20 cellular contexts compared by ENCODE assay signal in the genomic region with DNA sequence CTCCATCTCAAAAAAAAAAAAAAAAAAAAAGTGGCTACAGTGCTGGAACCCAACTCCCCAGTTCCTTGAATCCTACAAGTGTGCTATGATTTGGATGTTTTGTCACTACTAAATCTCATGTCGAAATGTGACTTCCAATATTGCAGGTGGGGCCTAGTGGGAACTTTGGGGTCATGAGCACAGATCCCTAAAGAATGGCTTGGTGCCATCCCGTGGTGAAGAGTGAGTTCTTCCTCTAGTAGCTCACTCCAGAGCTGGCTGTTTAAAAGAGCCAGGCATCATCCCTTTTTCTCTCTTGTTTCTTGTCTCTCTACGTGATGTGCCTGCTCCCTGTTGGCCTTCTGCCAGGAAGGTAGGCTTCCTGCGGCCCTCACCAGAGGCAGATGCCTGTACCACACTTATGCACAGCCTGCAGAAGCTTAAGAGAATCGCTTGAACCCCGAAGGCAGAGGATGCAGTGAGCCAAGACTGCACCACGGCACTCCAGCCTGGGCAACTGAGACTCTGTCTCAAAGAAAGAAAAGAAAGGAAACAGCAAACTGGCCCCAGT. TPM values are rescaled to one million over a fixed set of nuclear protein-coding genes. Genes with fewer than 3 reads are reported as not detected.
A peak's percentile ranks its signal among the peaks of the same experiment; 100 is the strongest.
DNase-seq lines count a peak whose midpoint lies in the region; ATAC-seq and TF ChIP-seq lines count a peak whose summit lies in the region.
"Had no signal": no experiment of that assay in that cellular context is flagged by ENCODE, and none has a peak within 500 bp of the region (broad histone marks: within the 10 kb centered on the region; RNA-seq: fewer than 3 reads in every experiment).

No MANE protein-coding gene starts in this region.

- no peak for TF ChIP-seq CTCF in MCF 10A (IDR thresholded peaks at IDR 0.05; ENCODE audit: unreplicated experiment)
- no peak for TF ChIP-seq CTCF in mammary epithelial cell (conservative IDR thresholded peaks at IDR 0.05 in 1 of 2, IDR thresholded peaks at IDR 0.05 in 1 of 2; ENCODE audit: extremely low read depth in 1 of 2, insufficient read depth in 1 of 2, low read depth in 1 of 2, low read length in 2 of 2)
- no peak for TF ChIP-seq CTCF in ascending aorta (IDR thresholded peaks at IDR 0.05)
- TF ChIP-seq CTCF in right lobe of liver (IDR thresholded peaks at IDR 0.05) = no peak
- no peak for TF ChIP-seq CTCF in vagina (IDR thresholded peaks at IDR 0.05)
- no peak for TF ChIP-seq CTCF in mesothelial cell of epicardium (IDR thresholded peaks at IDR 0.05; ENCODE audit: unreplicated experiment)

- no peak overlapping the region for H3K4me2 ChIP-seq in mammary epithelial cell (ENCODE audit: insufficient read depth, low read depth, low read length)

- no peak overlapping the region for H3K4me3 ChIP-seq in mammary epithelial cell (replicated peaks in 1 of 3; ENCODE audit: insufficient read depth in 1 of 3, low read depth in 2 of 3, low read length in 3 of 3)
- H3K4me3 ChIP-seq in ascending aorta = no peak overlapping the region
- H3K4me3 ChIP-seq in right lobe of liver = no peak overlapping the region
- no peak overlapping the region for H3K4me3 ChIP-seq in vagina

- no peak for ATAC-seq in right lobe of liver
- ATAC-seq: HCT116; natural killer cell treated with Interleukin-12 subunit alpha and Interleukin-12 subunit beta and Interleukin-15 and Interleukin-18, amount 100 ng/mL, for 72 hours; T-cell had no signal

- H3K36me3 Mint-ChIP-seq in MCF 10A (ENCODE audit: insufficient read depth, unreplicated experiment) (peaks cover 30% of the 10 kb centered on the region), mesothelial cell of epicardium (no peaks in the 10 kb centered on the region)
- H3K36me3 Mint-ChIP-seq: memory B cell; natural killer cell treated with Interleukin-12 subunit alpha and Interleukin-12 subunit beta and Interleukin-15 and Interleukin-18, amount 100 ng/mL, for 72 hours; T-cell had no signal

- no peaks in the 10 kb centered on the region for H4K20me1 ChIP-seq in mammary epithelial cell (ENCODE audit: insufficient read depth, low read length)

- dilution Hi-C loops in mammary epithelial cell (cut with HindIII; ENCODE audit: low sequenced_read_pairs) = loop anchor here (10.0 kb wide), 1 partner anchor 64 kb away; a partner anchor contains a TSS

- TF ChIP-seq POLR2A in right lobe of liver (IDR thresholded peaks at IDR 0.05) (no peak), vagina (IDR thresholded peaks at IDR 0.05) (no peak)

- intact Hi-C loops in MCF 10A (cut with micrococcal nuclease) (no loop called here), mammary epithelial cell (cut with micrococcal nuclease) (no loop called here), ascending aorta (cut with DNase I) (loop anchor here (5.0 kb wide), 2 partner anchors 436 to 674 kb away; a partner anchor contains a TSS), right lobe of liver (cut with DNase I) (no loop called here), vagina (cut with DNase I) (loop anchor here (5.0 kb wide), 1 partner anchor 54 kb away; a partner anchor contains a TSS)

- H3K9me3 Mint-ChIP-seq in MCF 10A (ENCODE audit: unreplicated experiment) (no peaks in the 10 kb centered on the region), mesothelial cell of epicardium (no peaks in the 10 kb centered on the region)
- H3K9me3 Mint-ChIP-seq: activated B cell treated with CpG ODN at 0.5 μM for 24 hours; activated T-helper 1 cell treated with anti-CD3 and anti-CD28 coated beads, Interleukin-12 subunit alpha, Interleukin-12 subunit beta, Interleukin-2, Interleukin-4 antibody, amounts not matched to agents 30 ng/mL and 10 ng/mL and 1 ng/mL, durations not matched to agents 14 hours and 24 hours and 36 hours; memory B cell; natural killer cell treated with Interleukin-12 subunit alpha and Interleukin-12 subunit beta and Interleukin-15 and Interleukin-18, amount 100 ng/mL, for 72 hours; T-cell had no signal

- H3K27me3 ChIP-seq in mammary epithelial cell (ENCODE audit: insufficient read depth, low read length) (no peaks in the 10 kb centered on the region), ascending aorta (no peaks in the 10 kb centered on the region), right lobe of liver (no peaks in the 10 kb centered on the region), vagina (no peaks in the 10 kb centered on the region)

- H3K4me1 ChIP-seq in mammary epithelial cell (ENCODE audit: insufficient read depth, low read length) (peaks cover 12% of the 10 kb centered on the region), ascending aorta (peaks cover 6 to 15% of the 10 kb centered on the region in 2 donors), right lobe of liver (peaks cover 0 to 19% (median 0%) of the 10 kb centered on the region in 4 donors), vagina (peaks cover 30% of the 10 kb centered on the region)

- peaks cover 13% of the 10 kb centered on the region for H3K79me2 ChIP-seq in mammary epithelial cell (ENCODE audit: insufficient read depth, low read length)

- H3K27ac Mint-ChIP-seq in MCF 10A (ENCODE audit: low read depth, unreplicated experiment) (no peak overlapping the region), mesothelial cell of epicardium (no peak overlapping the region)
- H3K27ac Mint-ChIP-seq: activated B cell treated with CpG ODN at 0.5 μM for 24 hours; activated T-helper 1 cell treated with anti-CD3 and anti-CD28 coated beads, Interleukin-12 subunit alpha, Interleukin-12 subunit beta, Interleukin-2, Interleukin-4 antibody, amounts not matched to agents 30 ng/mL and 10 ng/mL and 1 ng/mL, durations not matched to agents 14 hours and 24 hours and 36 hours; memory B cell; natural killer cell treated with Interleukin-12 subunit alpha and Interleukin-12 subunit beta and Interleukin-15 and Interleukin-18, amount 100 ng/mL, for 72 hours; T-cell had no signal

- H3K27me3 Mint-ChIP-seq in MCF 10A (ENCODE audit: insufficient read depth, unreplicated experiment) = no peaks in the 10 kb centered on the region
- H3K27me3 Mint-ChIP-seq in mesothelial cell of epicardium (ENCODE audit: low read depth) = peaks cover 87% of the 10 kb centered on the region

- WGBS in mammary epithelial cell (ENCODE audit: low coverage, missing lambda C conversion rate) = 66% methylated on average over 5 of the region's 7 CpGs
- 17% methylated on average over 4 of the region's 7 CpGs for WGBS in right lobe of liver (ENCODE audit: insufficient coverage, low coverage, low lambda C conversion rate, missing lambda C conversion rate)

- H3K9ac ChIP-seq in mammary epithelial cell (ENCODE audit: insufficient read depth, low read length) = no peak overlapping the region

- H3K36me3 ChIP-seq in mammary epithelial cell (ENCODE audit: insufficient read depth, low read length) (no peaks in the 10 kb centered on the region), ascending aorta (no peaks in the 10 kb centered on the region), right lobe of liver (no peaks in the 10 kb centered on the region), vagina (no peaks in the 10 kb centered on the region)

- BruUV-seq in MCF 10A (replicated peaks; lab: Mats Ljungman, UMichigan) (no TSS peak), mammary epithelial cell (replicated peaks; lab: Mats Ljungman, UMichigan) (no TSS peak)

- DNase-seq in MCF 10A (ENCODE audit: unreplicated experiment) (peak; percentile 63), mammary epithelial cell (no peak), ascending aorta (ENCODE audit: low spot score in 2 of 2) (no peak), right lobe of liver (no peak), vagina (ENCODE audit: extremely low spot score in 2 of 2) (no peak), mesothelial cell of epicardium (ENCODE audit: low spot score in 2 of 2, unreplicated experiment in 2 of 2) (no peak), kidney glomerular epithelial cell (lab: John Stamatoyannopoulos, UW) (no peak)
- DNase-seq in activated T-cell treated with anti-CD3 and anti-CD28 coated beads, Interleukin-2, amount 50 U/mL, for 48 hours = no peak
- DNase-seq: activated B cell treated with CpG ODN at 0.5 μM for 24 hours; activated CD8-positive, alpha-beta memory T cell treated with anti-CD3 and anti-CD28 coated beads for 24 hours; Kasumi-1; NCI-H1436; stimulated activated naive CD4-positive, alpha-beta T cell treated with Interleukin-2 at 50 U/mL for 16 hours; T-cell had no signal

- in situ Hi-C loops in mammary epithelial cell (cut with MboI; ENCODE audit: low sequenced_read_pairs in 2 of 2) = no loop called here

- CTCF ChIA-PET in MCF 10A (lab: Yijun Ruan, JAX) = interaction anchor here (0.6 to 1.0 kb wide), 3 partner anchors 15 to 73 kb away, joined by 3 to 7 read pairs (median 4); no protein-coding TSS in a partner anchor
- CTCF ChIA-PET in mammary epithelial cell (lab: Charles Lee; ENCODE audit: low non-redundant PET) = interaction anchor here (0.6 kb wide), 1 partner anchor 132 kb away, joined by 4 read pairs; no protein-coding TSS in a partner anchor

- H3K27ac ChIP-seq in mammary epithelial cell (ENCODE audit: insufficient read depth, low read depth, low read length) = no peak overlapping the region
- peak overlapping the region; percentile 85 to 96 for H3K27ac ChIP-seq in ascending aorta
- H3K27ac ChIP-seq in right lobe of liver = peak overlapping the region in 2 of 3 donors; percentile 95 to 96
- peak overlapping the region; percentile 45 for H3K27ac ChIP-seq in vagina

- H2AFZ ChIP-seq in mammary epithelial cell (ENCODE audit: low read depth, low read length) = no peak overlapping the region

- H3K4me3 Mint-ChIP-seq in MCF 10A (ENCODE audit: unreplicated experiment) (no peak overlapping the region), mesothelial cell of epicardium (no peak overlapping the region)
- H3K4me3 Mint-ChIP-seq: activated B cell treated with CpG ODN at 0.5 μM for 24 hours; activated T-helper 1 cell treated with anti-CD3 and anti-CD28 coated beads, Interleukin-12 subunit alpha, Interleukin-12 subunit beta, Interleukin-2, Interleukin-4 antibody, amounts not matched to agents 30 ng/mL and 10 ng/mL and 1 ng/mL, durations not matched to agents 14 hours and 24 hours and 36 hours; memory B cell; natural killer cell treated with Interleukin-12 subunit alpha and Interleukin-12 subunit beta and Interleukin-15 and Interleukin-18, amount 100 ng/mL, for 72 hours; T-cell had no signal

- H3K9me3 ChIP-seq in mammary epithelial cell (replicated peaks; ENCODE audit: insufficient read depth, low read length) = no peaks in the 10 kb centered on the region
- H3K9me3 ChIP-seq in ascending aorta = no peaks in the 10 kb centered on the region
- H3K9me3 ChIP-seq in right lobe of liver = no peaks in the 10 kb centered on the region
- no peaks in the 10 kb centered on the region for H3K9me3 ChIP-seq in vagina

- H3K4me1 Mint-ChIP-seq in MCF 10A (ENCODE audit: insufficient read depth, unreplicated experiment) (peaks cover 12% of the 10 kb centered on the region), mesothelial cell of epicardium (peaks cover 19% of the 10 kb centered on the region)

- POLR2A ChIA-PET in MCF 10A (lab: Yijun Ruan, JAX) = interaction anchor here (0.6 to 15.3 kb wide), 14 partner anchors 9 to 1824 kb away, joined by 3 to 1404 read pairs (median 4); a partner anchor contains a TSS

RNA-seq across cellular contexts. Expression of a gene that starts 3.0 kb away (rescaled TPM):
- 518 and 934 TPM in 2 replicates for total RNA-seq in MCF 10A (2022)
- total RNA-seq in mammary epithelial cell = 100 to 1,000 TPM; 259 to 468 TPM
- 2,254 TPM for polyA plus RNA-seq in mammary epithelial cell
- 623 TPM for polyA minus RNA-seq in mammary epithelial cell
- total RNA-seq in ascending aorta = 456 TPM
- 1,000 to 10,000 TPM in 2 of 6 experiments, 100 to 1,000 TPM in 4; 403 to 1,748 (median 691) TPM for total RNA-seq in right lobe of liver
- 564 TPM for total RNA-seq in vagina
- total RNA-seq in mesothelial cell of epicardium = 0.99 TPM in 1 of 3 replicates, not detected in the others

RNA-seq across cellular contexts. Expression of a gene that starts 3.9 kb away (rescaled TPM):
- total RNA-seq in MCF 10A (2022) (not detected in 2 replicates), mammary epithelial cell (1 to 10 TPM in 1 of 2 donors, not detected in 1; 2.5 TPM), ascending aorta (105 TPM), right lobe of liver (100 to 1,000 TPM in 3 of 6 experiments, 10 to 100 TPM in 2, 1 to 10 TPM in 1; 8.6 to 569 (median 84.5) TPM), vagina (63.3 TPM), mesothelial cell of epicardium (not detected in 3 replicates)
- not detected for polyA plus RNA-seq in mammary epithelial cell
- polyA minus RNA-seq in mammary epithelial cell = not detected
- total RNA-seq: activated B cell treated with CpG ODN at 0.5 μM for 24 hours; activated T-helper 1 cell treated with anti-CD3 and anti-CD28 coated beads, Interleukin-12 subunit alpha, Interleukin-12 subunit beta, Interleukin-2, Interleukin-4 antibody, amounts not matched to agents 30 ng/mL and 10 ng/mL and 1 ng/mL, durations not matched to agents 14 hours and 24 hours and 36 hours; T-cell had no signal

RNA-seq across cellular contexts. Expression of a gene that starts 9.9 kb away (rescaled TPM):
- total RNA-seq in MCF 10A (2022) (not detected in 2 replicates), mammary epithelial cell (not detected), ascending aorta (183 TPM), right lobe of liver (100 to 1,000 TPM in 3 of 6 experiments, 10 to 100 TPM in 3; 34.9 to 161 (median 110) TPM), vagina (110 TPM), mesothelial cell of epicardium (not detected in 3 replicates)
- 0.65 TPM for polyA plus RNA-seq in mammary epithelial cell
- polyA minus RNA-seq in mammary epithelial cell = not detected
- total RNA-seq: activated B cell treated with CpG ODN at 0.5 μM for 24 hours, Daoy, T-cell had no signal

RNA-seq across cellular contexts. Expression of a gene that starts 20.2 kb away (rescaled TPM):
- total RNA-seq in MCF 10A (2022) (2,490 and 3,582 TPM in 2 replicates), mammary epithelial cell (1,000 to 10,000 TPM in 1 of 2 donors, 100 to 1,000 TPM in 1; 295 to 3,844 TPM), ascending aorta (602 TPM), right lobe of liver (1,000 to 10,000 TPM in 5 of 6 experiments, 100 to 1,000 TPM in 1; 946 to 4,033 (median 2,228) TPM), vagina (661 TPM), mesothelial cell of epicardium (4.4 to 5.7 TPM (median 5.3 TPM) in 3 replicates)
- 2,263 TPM for polyA plus RNA-seq in mammary epithelial cell
- polyA minus RNA-seq in mammary epithelial cell = 3,641 TPM

RNA-seq across cellular contexts. Expression of a gene that starts 23.1 kb away (rescaled TPM):
- total RNA-seq in MCF 10A (2022) (not detected in 2 replicates), mammary epithelial cell (not detected), ascending aorta (not detected), right lobe of liver (1 to 10 TPM in 3 of 6 experiments, not detected in 3; 1.6 to 7.7 (median 2.2) TPM), vagina (not detected), mesothelial cell of epicardium (not detected in 3 replicates)
- not detected for polyA plus RNA-seq in mammary epithelial cell
- not detected for polyA minus RNA-seq in mammary epithelial cell
- total RNA-seq: activated B cell treated with CpG ODN at 0.5 μM for 24 hours; activated T-helper 1 cell treated with anti-CD3 and anti-CD28 coated beads, Interleukin-12 subunit alpha, Interleukin-12 subunit beta, Interleukin-2, Interleukin-4 antibody, amounts not matched to agents 30 ng/mL and 10 ng/mL and 1 ng/mL, durations not matched to agents 14 hours and 24 hours and 36 hours; Daoy; natural killer cell treated with Interleukin-12 subunit alpha and Interleukin-12 subunit beta and Interleukin-15 and Interleukin-18, amount 100 ng/mL, for 72 hours; pulmonary artery endothelial cell; T-cell had no signal

Comparison
In these comparisons a context has a peak if more than half of its experiments do, and no peak if none do; other contexts are left out.
1. RNA of a gene that starts 3.0 kb away (total RNA-seq): 518 to 934 TPM in MCF 10A, 403 to 1,748 TPM in right lobe of liver, 564 TPM in vagina (single experiment), 259 to 468 TPM in mammary epithelial cell and 456 TPM in ascending aorta (single experiment); 0.99 TPM in mesothelial cell of epicardium; every median in the first group is over 100 times any median in the second.
2. RNA of a gene that starts 9.9 kb away (total RNA-seq): 183 TPM in ascending aorta (single experiment), 34.9 to 161 TPM in right lobe of liver and 110 TPM in vagina (single experiment); not detected in mammary epithelial cell, not detected in MCF 10A and not detected in mesothelial cell of epicardium; every median in the first group is over 10 times any median in the second.
3. intact Hi-C loops: an anchor here in ascending aorta (5.0 kb wide) and vagina (5.0 kb wide); none called in MCF 10A, mammary epithelial cell and right lobe of liver.